ENCODE assay signal across 1 cellular context in the genomic region with DNA sequence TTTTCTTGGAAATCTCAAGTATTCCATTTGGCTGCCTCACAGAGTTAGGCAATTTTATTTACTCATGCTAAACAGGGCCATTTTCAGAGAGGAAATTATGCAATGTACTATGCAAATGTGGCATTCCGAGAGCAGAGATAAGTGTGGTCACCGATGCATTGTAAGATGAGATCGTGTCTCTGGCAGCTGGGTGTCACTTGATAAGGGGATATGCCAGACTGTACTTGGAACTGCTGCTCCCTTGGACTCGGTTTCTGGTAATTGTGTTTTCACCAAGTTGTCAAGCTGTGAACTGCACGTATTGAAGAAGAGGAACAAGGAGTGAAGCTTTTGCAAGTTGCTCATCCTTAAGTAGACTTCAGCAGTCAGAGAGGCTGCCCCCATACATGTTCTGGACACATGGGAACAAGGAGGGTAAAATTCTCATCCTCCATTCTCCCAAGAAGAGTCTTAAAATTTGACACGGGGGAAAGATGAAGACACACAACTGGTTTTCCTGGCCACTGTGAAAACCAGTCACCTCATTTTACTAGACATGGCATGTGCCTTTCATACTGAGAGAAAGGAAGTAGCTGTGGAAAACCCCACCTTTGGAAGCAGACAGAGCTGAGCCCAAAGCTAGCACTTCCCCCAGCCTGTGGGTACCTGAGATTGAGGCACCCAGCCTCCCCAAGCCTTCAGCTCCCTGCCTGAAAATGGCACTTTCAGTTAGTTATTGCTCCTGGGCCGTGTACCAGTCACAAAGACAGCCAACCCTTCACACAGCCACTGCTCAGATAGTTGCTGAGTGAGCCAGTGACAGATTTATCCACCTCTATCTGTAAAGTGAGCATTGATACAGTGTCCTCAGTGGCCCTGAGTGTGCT.
TF ChIP-seq lines count a peak whose summit lies in the region.

No MANE protein-coding gene starts in this region.

TF ChIP-seq in HepG2, 621 proteins besides CTCF, POLR2A, EP300 and RAD21 (continued from another document):
- TF ChIP-seq FOXA1 (IDR thresholded peaks at IDR 0.05) (no peak), FOXA1 (CRISPR knock-in tag; IDR thresholded peaks at IDR 0.05) (peak; percentile 76), KLF6 (CRISPR knock-in tag; IDR thresholded peaks at IDR 0.05) (no peak), RAD51 (IDR thresholded peaks at IDR 0.05; ENCODE audit: borderline replicate concordance) (no peak), SNAPC2 (CRISPR knock-in tag; IDR thresholded peaks at IDR 0.05) (no peak), NFKBIZ (CRISPR knock-in tag; IDR thresholded peaks at IDR 0.05) (peak; percentile 93; the same call in 1 of the 2 replicates), IRF2 (CRISPR knock-in tag; IDR thresholded peaks at IDR 0.05) (peak; percentile 42; the same call in 1 of the 2 replicates), HNRNPLL (IDR thresholded peaks at IDR 0.05; ENCODE audit: low read depth, low read length, poor library complexity, severe bottlenecking) (no peak), ZNF724P (CRISPR knock-in tag; IDR thresholded peaks at IDR 0.05; ENCODE audit: borderline replicate concordance) (no peak), ZC3H4 (CRISPR knock-in tag; IDR thresholded peaks at IDR 0.05; ENCODE audit: borderline replicate concordance) (no peak), SAP130 (CRISPR knock-in tag; IDR thresholded peaks at IDR 0.05; ENCODE audit: low read depth) (peak; percentile 60; the same call in 1 of the 2 replicates), DR1 (CRISPR knock-in tag; IDR thresholded peaks at IDR 0.05) (no peak), FOXA3 (CRISPR knock-in tag; IDR thresholded peaks at IDR 0.05) (peak; percentile 52), CHD2 (IDR thresholded peaks at IDR 0.05; ENCODE audit: low read depth, low read length) (no peak), ZKSCAN1 (IDR thresholded peaks at IDR 0.05; ENCODE audit: low read length) (no peak), ADNP (CRISPR knock-in tag; IDR thresholded peaks at IDR 0.05) (no peak), NFYC (CRISPR knock-in tag; IDR thresholded peaks at IDR 0.05) (no peak), RBM22 (optimal IDR thresholded peaks at IDR 0.05; ENCODE audit: low read length) (no peak), ZNF543 (CRISPR knock-in tag; IDR thresholded peaks at IDR 0.05) (no peak), SIX1 (CRISPR knock-in tag; IDR thresholded peaks at IDR 0.05; ENCODE audit: borderline replicate concordance) (peak; percentile 74; the same call in 1 of the 2 replicates), MYNN (CRISPR knock-in tag; IDR thresholded peaks at IDR 0.05; ENCODE audit: low read depth) (no peak), REPIN1 (CRISPR knock-in tag; IDR thresholded peaks at IDR 0.05; ENCODE audit: borderline replicate concordance, low read depth) (no peak)
- TF ChIP-seq, protein P1, sequence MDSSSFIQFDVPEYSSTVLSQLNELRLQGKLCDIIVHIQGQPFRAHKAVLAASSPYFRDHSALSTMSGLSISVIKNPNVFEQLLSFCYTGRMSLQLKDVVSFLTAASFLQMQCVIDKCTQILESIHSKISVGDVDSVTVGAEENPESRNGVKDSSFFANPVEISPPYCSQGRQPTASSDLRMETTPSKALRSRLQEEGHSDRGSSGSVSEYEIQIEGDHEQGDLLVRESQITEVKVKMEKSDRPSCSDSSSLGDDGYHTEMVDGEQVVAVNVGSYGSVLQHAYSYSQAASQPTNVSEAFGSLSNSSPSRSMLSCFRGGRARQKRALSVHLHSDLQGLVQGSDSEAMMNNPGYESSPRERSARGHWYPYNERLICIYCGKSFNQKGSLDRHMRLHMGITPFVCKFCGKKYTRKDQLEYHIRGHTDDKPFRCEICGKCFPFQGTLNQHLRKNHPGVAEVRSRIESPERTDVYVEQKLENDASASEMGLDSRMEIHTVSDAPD (CRISPR knock-in tag; IDR thresholded peaks at IDR 0.05): no peak
- TF ChIP-seq, protein P2, sequence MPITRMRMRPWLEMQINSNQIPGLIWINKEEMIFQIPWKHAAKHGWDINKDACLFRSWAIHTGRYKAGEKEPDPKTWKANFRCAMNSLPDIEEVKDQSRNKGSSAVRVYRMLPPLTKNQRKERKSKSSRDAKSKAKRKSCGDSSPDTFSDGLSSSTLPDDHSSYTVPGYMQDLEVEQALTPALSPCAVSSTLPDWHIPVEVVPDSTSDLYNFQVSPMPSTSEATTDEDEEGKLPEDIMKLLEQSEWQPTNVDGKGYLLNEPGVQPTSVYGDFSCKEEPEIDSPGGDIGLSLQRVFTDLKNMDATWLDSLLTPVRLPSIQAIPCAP (CRISPR knock-in tag; IDR thresholded peaks at IDR 0.05; ENCODE audit: low read depth): no peak
- TF ChIP-seq, protein P3, sequence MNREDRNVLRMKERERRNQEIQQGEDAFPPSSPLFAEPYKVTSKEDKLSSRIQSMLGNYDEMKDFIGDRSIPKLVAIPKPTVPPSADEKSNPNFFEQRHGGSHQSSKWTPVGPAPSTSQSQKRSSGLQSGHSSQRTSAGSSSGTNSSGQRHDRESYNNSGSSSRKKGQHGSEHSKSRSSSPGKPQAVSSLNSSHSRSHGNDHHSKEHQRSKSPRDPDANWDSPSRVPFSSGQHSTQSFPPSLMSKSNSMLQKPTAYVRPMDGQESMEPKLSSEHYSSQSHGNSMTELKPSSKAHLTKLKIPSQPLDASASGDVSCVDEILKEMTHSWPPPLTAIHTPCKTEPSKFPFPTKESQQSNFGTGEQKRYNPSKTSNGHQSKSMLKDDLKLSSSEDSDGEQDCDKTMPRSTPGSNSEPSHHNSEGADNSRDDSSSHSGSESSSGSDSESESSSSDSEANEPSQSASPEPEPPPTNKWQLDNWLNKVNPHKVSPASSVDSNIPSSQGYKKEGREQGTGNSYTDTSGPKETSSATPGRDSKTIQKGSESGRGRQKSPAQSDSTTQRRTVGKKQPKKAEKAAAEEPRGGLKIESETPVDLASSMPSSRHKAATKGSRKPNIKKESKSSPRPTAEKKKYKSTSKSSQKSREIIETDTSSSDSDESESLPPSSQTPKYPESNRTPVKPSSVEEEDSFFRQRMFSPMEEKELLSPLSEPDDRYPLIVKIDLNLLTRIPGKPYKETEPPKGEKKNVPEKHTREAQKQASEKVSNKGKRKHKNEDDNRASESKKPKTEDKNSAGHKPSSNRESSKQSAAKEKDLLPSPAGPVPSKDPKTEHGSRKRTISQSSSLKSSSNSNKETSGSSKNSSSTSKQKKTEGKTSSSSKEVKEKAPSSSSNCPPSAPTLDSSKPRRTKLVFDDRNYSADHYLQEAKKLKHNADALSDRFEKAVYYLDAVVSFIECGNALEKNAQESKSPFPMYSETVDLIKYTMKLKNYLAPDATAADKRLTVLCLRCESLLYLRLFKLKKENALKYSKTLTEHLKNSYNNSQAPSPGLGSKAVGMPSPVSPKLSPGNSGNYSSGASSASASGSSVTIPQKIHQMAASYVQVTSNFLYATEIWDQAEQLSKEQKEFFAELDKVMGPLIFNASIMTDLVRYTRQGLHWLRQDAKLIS (CRISPR knock-in tag; IDR thresholded peaks at IDR 0.05): no peak
- TF ChIP-seq, protein P4, sequence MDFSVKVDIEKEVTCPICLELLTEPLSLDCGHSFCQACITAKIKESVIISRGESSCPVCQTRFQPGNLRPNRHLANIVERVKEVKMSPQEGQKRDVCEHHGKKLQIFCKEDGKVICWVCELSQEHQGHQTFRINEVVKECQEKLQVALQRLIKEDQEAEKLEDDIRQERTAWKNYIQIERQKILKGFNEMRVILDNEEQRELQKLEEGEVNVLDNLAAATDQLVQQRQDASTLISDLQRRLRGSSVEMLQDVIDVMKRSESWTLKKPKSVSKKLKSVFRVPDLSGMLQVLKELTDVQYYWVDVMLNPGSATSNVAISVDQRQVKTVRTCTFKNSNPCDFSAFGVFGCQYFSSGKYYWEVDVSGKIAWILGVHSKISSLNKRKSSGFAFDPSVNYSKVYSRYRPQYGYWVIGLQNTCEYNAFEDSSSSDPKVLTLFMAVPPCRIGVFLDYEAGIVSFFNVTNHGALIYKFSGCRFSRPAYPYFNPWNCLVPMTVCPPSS (IDR thresholded peaks at IDR 0.05): no peak
- TF ChIP-seq, protein P5, sequence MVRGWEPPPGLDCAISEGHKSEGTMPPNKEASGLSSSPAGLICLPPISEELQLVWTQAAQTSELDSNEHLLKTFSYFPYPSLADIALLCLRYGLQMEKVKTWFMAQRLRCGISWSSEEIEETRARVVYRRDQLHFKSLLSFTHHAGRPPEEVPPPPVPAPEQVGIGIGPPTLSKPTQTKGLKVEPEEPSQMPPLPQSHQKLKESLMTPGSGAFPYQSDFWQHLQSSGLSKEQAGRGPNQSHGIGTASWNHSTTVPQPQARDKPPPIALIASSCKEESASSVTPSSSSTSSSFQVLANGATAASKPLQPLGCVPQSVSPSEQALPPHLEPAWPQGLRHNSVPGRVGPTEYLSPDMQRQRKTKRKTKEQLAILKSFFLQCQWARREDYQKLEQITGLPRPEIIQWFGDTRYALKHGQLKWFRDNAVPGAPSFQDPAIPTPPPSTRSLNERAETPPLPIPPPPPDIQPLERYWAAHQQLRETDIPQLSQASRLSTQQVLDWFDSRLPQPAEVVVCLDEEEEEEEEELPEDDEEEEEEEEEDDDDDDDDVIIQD (CRISPR knock-in tag; IDR thresholded peaks at IDR 0.05; ENCODE audit: low read depth): 0 out of 2 replicates have a peak, but pooled peaks have one; percentile 38
- TF ChIP-seq, protein P6, sequence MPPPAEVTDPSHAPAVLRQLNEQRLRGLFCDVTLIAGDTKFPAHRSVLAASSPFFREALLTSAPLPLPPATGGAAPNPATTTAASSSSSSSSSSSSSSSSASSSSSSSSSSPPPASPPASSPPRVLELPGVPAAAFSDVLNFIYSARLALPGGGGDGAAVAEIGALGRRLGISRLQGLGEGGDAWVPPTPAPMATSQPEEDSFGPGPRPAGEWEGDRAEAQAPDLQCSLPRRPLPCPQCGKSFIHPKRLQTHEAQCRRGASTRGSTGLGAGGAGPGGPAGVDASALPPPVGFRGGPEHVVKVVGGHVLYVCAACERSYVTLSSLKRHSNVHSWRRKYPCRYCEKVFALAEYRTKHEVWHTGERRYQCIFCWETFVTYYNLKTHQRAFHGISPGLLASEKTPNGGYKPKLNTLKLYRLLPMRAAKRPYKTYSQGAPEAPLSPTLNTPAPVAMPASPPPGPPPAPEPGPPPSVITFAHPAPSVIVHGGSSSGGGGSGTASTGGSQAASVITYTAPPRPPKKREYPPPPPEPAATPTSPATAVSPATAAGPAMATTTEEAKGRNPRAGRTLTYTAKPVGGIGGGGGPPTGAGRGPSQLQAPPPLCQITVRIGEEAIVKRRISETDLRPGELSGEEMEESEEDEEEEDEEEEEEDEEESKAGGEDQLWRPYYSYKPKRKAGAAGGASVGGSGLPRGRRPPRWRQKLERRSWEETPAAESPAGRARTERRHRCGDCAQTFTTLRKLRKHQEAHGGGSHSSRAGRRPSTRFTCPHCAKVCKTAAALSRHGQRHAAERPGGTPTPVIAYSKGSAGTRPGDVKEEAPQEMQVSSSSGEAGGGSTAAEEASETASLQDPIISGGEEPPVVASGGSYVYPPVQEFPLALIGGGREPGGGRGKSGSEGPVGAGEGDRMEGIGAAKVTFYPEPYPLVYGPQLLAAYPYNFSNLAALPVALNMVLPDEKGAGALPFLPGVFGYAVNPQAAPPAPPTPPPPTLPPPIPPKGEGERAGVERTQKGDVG (CRISPR knock-in tag; IDR thresholded peaks at IDR 0.05; ENCODE audit: borderline replicate concordance): no peak
